ENCODE assay signal across 1 cellular context in genomic region chr5:68891718-68892117, GRCh38.
TF ChIP-seq lines count a peak whose summit lies in the region.

No MANE protein-coding gene starts in this region.

TF ChIP-seq in GM23338, 12 proteins besides CTCF, POLR2A, EP300 and RAD21 (continued from another document):
- TF ChIP-seq, protein P1, sequence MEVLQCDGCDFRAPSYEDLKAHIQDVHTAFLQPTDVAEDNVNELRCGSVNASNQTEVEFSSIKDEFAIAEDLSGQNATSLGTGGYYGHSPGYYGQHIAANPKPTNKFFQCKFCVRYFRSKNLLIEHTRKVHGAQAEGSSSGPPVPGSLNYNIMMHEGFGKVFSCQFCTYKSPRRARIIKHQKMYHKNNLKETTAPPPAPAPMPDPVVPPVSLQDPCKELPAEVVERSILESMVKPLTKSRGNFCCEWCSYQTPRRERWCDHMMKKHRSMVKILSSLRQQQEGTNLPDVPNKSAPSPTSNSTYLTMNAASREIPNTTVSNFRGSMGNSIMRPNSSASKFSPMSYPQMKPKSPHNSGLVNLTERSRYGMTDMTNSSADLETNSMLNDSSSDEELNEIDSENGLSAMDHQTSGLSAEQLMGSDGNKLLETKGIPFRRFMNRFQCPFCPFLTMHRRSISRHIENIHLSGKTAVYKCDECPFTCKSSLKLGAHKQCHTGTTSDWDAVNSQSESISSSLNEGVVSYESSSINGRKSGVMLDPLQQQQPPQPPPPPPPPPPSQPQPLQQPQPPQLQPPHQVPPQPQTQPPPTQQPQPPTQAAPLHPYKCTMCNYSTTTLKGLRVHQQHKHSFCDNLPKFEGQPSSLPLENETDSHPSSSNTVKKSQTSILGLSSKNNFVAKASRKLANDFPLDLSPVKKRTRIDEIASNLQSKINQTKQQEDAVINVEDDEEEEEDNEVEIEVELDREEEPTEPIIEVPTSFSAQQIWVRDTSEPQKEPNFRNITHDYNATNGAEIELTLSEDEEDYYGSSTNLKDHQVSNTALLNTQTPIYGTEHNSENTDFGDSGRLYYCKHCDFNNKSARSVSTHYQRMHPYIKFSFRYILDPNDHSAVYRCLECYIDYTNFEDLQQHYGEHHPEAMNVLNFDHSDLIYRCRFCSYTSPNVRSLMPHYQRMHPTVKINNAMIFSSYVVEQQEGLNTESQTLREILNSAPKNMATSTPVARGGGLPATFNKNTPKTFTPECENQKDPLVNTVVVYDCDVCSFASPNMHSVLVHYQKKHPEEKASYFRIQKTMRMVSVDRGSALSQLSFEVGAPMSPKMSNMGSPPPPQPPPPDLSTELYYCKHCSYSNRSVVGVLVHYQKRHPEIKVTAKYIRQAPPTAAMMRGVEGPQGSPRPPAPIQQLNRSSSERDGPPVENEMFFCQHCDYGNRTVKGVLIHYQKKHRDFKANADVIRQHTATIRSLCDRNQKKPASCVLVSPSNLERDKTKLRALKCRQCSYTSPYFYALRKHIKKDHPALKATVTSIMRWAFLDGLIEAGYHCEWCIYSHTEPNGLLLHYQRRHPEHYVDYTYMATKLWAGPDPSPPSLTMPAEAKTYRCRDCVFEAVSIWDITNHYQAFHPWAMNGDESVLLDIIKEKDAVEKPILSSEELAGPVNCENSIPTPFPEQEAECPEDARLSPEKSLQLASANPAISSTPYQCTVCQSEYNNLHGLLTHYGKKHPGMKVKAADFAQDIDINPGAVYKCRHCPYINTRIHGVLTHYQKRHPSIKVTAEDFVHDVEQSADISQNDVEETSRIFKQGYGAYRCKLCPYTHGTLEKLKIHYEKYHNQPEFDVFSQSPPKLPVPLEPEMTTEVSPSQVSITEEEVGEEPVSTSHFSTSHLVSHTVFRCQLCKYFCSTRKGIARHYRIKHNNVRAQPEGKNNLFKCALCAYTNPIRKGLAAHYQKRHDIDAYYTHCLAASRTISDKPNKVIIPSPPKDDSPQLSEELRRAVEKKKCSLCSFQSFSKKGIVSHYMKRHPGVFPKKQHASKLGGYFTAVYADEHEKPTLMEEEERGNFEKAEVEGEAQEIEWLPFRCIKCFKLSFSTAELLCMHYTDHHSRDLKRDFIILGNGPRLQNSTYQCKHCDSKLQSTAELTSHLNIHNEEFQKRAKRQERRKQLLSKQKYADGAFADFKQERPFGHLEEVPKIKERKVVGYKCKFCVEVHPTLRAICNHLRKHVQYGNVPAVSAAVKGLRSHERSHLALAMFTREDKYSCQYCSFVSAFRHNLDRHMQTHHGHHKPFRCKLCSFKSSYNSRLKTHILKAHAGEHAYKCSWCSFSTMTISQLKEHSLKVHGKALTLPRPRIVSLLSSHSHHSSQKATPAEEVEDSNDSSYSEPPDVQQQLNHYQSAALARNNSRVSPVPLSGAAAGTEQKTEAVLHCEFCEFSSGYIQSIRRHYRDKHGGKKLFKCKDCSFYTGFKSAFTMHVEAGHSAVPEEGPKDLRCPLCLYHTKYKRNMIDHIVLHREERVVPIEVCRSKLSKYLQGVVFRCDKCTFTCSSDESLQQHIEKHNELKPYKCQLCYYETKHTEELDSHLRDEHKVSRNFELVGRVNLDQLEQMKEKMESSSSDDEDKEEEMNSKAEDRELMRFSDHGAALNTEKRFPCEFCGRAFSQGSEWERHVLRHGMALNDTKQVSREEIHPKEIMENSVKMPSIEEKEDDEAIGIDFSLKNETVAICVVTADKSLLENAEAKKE (CRISPR knock-in tag; IDR thresholded peaks at IDR 0.05): no peak
- TF ChIP-seq NANOG (IDR thresholded peaks at IDR 0.05; ENCODE audit: borderline replicate concordance) (no peak), ZNF114 (CRISPR knock-in tag; IDR thresholded peaks at IDR 0.05) (no peak), POLR2AphosphoS5 (IDR thresholded peaks at IDR 0.05; ENCODE audit: low read depth) (no peak), JUNB (IDR thresholded peaks at IDR 0.05; ENCODE audit: unreplicated experiment) (no peak), STAT1 (IDR thresholded peaks at IDR 0.05; ENCODE audit: unreplicated experiment) (no peak), CREB1 (CRISPR knock-in tag; IDR thresholded peaks at IDR 0.05; ENCODE audit: low read depth) (no peak), ZNF331 (CRISPR knock-in tag; IDR thresholded peaks at IDR 0.05; ENCODE audit: low read depth) (no peak), EZH2phosphoT487 (IDR thresholded peaks at IDR 0.05; ENCODE audit: unreplicated experiment) (no peak)
- TF ChIP-seq, protein P2, sequence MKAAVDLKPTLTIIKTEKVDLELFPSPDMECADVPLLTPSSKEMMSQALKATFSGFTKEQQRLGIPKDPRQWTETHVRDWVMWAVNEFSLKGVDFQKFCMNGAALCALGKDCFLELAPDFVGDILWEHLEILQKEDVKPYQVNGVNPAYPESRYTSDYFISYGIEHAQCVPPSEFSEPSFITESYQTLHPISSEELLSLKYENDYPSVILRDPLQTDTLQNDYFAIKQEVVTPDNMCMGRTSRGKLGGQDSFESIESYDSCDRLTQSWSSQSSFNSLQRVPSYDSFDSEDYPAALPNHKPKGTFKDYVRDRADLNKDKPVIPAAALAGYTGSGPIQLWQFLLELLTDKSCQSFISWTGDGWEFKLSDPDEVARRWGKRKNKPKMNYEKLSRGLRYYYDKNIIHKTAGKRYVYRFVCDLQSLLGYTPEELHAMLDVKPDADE (IDR thresholded peaks at IDR 0.05): no peak
- TF ChIP-seq, protein P3, sequence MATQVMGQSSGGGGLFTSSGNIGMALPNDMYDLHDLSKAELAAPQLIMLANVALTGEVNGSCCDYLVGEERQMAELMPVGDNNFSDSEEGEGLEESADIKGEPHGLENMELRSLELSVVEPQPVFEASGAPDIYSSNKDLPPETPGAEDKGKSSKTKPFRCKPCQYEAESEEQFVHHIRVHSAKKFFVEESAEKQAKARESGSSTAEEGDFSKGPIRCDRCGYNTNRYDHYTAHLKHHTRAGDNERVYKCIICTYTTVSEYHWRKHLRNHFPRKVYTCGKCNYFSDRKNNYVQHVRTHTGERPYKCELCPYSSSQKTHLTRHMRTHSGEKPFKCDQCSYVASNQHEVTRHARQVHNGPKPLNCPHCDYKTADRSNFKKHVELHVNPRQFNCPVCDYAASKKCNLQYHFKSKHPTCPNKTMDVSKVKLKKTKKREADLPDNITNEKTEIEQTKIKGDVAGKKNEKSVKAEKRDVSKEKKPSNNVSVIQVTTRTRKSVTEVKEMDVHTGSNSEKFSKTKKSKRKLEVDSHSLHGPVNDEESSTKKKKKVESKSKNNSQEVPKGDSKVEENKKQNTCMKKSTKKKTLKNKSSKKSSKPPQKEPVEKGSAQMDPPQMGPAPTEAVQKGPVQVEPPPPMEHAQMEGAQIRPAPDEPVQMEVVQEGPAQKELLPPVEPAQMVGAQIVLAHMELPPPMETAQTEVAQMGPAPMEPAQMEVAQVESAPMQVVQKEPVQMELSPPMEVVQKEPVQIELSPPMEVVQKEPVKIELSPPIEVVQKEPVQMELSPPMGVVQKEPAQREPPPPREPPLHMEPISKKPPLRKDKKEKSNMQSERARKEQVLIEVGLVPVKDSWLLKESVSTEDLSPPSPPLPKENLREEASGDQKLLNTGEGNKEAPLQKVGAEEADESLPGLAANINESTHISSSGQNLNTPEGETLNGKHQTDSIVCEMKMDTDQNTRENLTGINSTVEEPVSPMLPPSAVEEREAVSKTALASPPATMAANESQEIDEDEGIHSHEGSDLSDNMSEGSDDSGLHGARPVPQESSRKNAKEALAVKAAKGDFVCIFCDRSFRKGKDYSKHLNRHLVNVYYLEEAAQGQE (IDR thresholded peaks at IDR 0.05; ENCODE audit: unreplicated experiment): no peak
TF ChIP-seq in GM23338: peak in this region for 0.
